In genomic region chr9:97386733-97387503, GRCh38 we compare ENCODE assay signal across 8 cellular contexts. TPM values are rescaled to one million over a fixed set of nuclear protein-coding genes. Genes with fewer than 3 reads are reported as not detected.
DNase-seq lines count a peak whose midpoint lies in the region; ATAC-seq and TF ChIP-seq lines count a peak whose summit lies in the region.

No MANE protein-coding gene starts in this region.

- no peaks in the 10 kb centered on the region for H3K79me2 ChIP-seq in DND-41 (ENCODE audit: insufficient read depth, low read length)

- H3K4me1 Mint-ChIP-seq in activated T-cell treated with anti-CD3 and anti-CD28 coated beads, Interleukin-2, amount 50 U/mL, for 72 hours (ENCODE audit: low read depth): peaks cover 34% of the 10 kb centered on the region
- no peaks in the 10 kb centered on the region for H3K4me1 Mint-ChIP-seq in nephron

- peak; percentile 61 for DNase-seq in DND-41
- DNase-seq in HT-29 (ENCODE audit: low spot score): peak; percentile 79
- DNase-seq in OCI-M1 (lab: John Stamatoyannopoulos, UW): peak; percentile 81
- peak; percentile 78 to 85 for DNase-seq in activated T-cell treated with anti-CD3 and anti-CD28 coated beads, Interleukin-2, amount 50 U/mL, for 72 hours
- peak; percentile 74 for DNase-seq in fibroblast of pulmonary artery (ENCODE audit: low read depth)
- peak; percentile 84 for DNase-seq in stimulated activated naive CD8-positive, alpha-beta T cell treated with anti-CD3 and anti-CD28 coated beads, Interleukin-15, Interleukin-2, amounts not matched to agents 100 U/mL and 50 U/mL, for 24 hours

- peak; percentile 97 for TF ChIP-seq CTCF in DND-41 (IDR thresholded peaks at IDR 0.05; ENCODE audit: borderline replicate concordance, extremely low read depth, low read length, poor library complexity, severe bottlenecking)
- TF ChIP-seq CTCF in fibroblast of pulmonary artery (IDR thresholded peaks at IDR 0.05; ENCODE audit: low read length, missing control alignments): peak; percentile 100
- TF ChIP-seq CTCF in nephron (IDR thresholded peaks at IDR 0.05; ENCODE audit: unreplicated experiment in 3 of 3): peak; percentile 90 to 92 (median 91)

- peaks cover 42% of the 10 kb centered on the region for H3K27me3 Mint-ChIP-seq in activated T-cell treated with anti-CD3 and anti-CD28 coated beads, Interleukin-2, amount 50 U/mL, for 72 hours (ENCODE audit: low read depth)
- H3K27me3 Mint-ChIP-seq in nephron (ENCODE audit: low read depth): peaks cover 23% of the 10 kb centered on the region

- H3K36me3 ChIP-seq in DND-41 (ENCODE audit: insufficient read depth, low read length): no peaks in the 10 kb centered on the region

- no peak overlapping the region for H2AFZ ChIP-seq in DND-41 (ENCODE audit: low read depth, low read length)

- H3K27ac ChIP-seq in DND-41 (ENCODE audit: low read length): no peak overlapping the region

- H3K4me2 ChIP-seq in DND-41 (ENCODE audit: insufficient read depth, low read length): no peak overlapping the region

- no peaks in the 10 kb centered on the region for H3K36me3 Mint-ChIP-seq in activated T-cell treated with anti-CD3 and anti-CD28 coated beads, Interleukin-2, amount 50 U/mL, for 72 hours (ENCODE audit: insufficient read depth in 2 of 2)
- no peaks in the 10 kb centered on the region for H3K36me3 Mint-ChIP-seq in nephron (ENCODE audit: low read depth)

- no peak overlapping the region for H3K9ac ChIP-seq in DND-41 (ENCODE audit: low read depth, low read length)

- no peaks in the 10 kb centered on the region for H3K4me1 ChIP-seq in DND-41 (ENCODE audit: insufficient read depth, low read length)

- H4K20me1 ChIP-seq in DND-41 (ENCODE audit: insufficient read depth, low read length): 0 out of 2 replicates have a peak, but pooled peaks cover 3% of the 10 kb centered on the region

- no peaks in the 10 kb centered on the region for H3K9me3 Mint-ChIP-seq in activated T-cell treated with anti-CD3 and anti-CD28 coated beads, Interleukin-2, amount 50 U/mL, for 72 hours
- no peaks in the 10 kb centered on the region for H3K9me3 Mint-ChIP-seq in nephron

- no peaks in the 10 kb centered on the region for H3K9me3 ChIP-seq in DND-41 (ENCODE audit: insufficient read depth, low read length, severe bottlenecking)

- H3K4me3 ChIP-seq in DND-41 (ENCODE audit: low read depth in 1 of 2, low read length in 2 of 2) (no peak overlapping the region), fibroblast of pulmonary artery (replicated peaks; ENCODE audit: low read depth, low read length) (no peak overlapping the region)

- ATAC-seq in DND-41 (ENCODE audit: insufficient read depth, low read depth) (peak; percentile 78), GM21825 (IDR thresholded peaks at IDR 0.05; ENCODE audit: unreplicated experiment) (no peak)
- peak; percentile 50 to 54 for ATAC-seq in activated T-cell treated with anti-CD3 and anti-CD28 coated beads, Interleukin-2, amount 50 U/mL, for 72 hours (replicated peaks in 1 of 2)
- ATAC-seq in stimulated activated naive CD8-positive, alpha-beta T cell treated with anti-CD3 and anti-CD28 coated beads, Interleukin-15, Interleukin-2, amounts not matched to agents 100 U/mL and 50 U/mL, for 24 hours: peak; percentile 56

- H3K4me3 Mint-ChIP-seq in activated T-cell treated with anti-CD3 and anti-CD28 coated beads, Interleukin-2, amount 50 U/mL, for 72 hours: peak overlapping the region; percentile 38 to 45
- H3K4me3 Mint-ChIP-seq in nephron: no peak overlapping the region

- H3K27ac Mint-ChIP-seq in activated T-cell treated with anti-CD3 and anti-CD28 coated beads, Interleukin-2, amount 50 U/mL, for 72 hours: no peak overlapping the region
- peak overlapping the region in 1 of 3 experiments; percentile 63 for H3K27ac Mint-ChIP-seq in nephron

- no peaks in the 10 kb centered on the region for H3K27me3 ChIP-seq in DND-41 (ENCODE audit: insufficient read depth, low read length, poor library complexity)

RNA-seq across cellular contexts. Expression of gene TDRD7, which starts 25.0 kb away (rescaled TPM):
- 7.3 and 8.7 TPM in 2 replicates for total RNA-seq in HT-29 (2014; rRNA removed; shearing (Covaris generic))
- 10 to 100 TPM in 1 of 2 donors, 1 to 10 TPM in 1; 6.7 to 10.1 TPM for total RNA-seq in activated T-cell treated with anti-CD3 and anti-CD28 coated beads, Interleukin-2, amount 50 U/mL, for 72 hours

Comparison
In these comparisons a context has a peak if more than half of its experiments do, and no peak if none do; other contexts are left out.
1. H3K4me3 Mint-ChIP-seq: peak in activated T-cell treated with anti-CD3 and anti-CD28 coated beads, Interleukin-2, amount 50 U/mL, for 72 hours (2 of 2); none in nephron (0 of 3).
2. Peak in every context shown above with its lines, with median percentiles within 50 percentile points of each other: DNase-seq and CTCF ChIP-seq.